ENCODE assay signal across 21 cellular contexts in genomic region chr15:25180606-25181289, GRCh38.
DNase-seq lines count a peak whose midpoint lies in the region; ATAC-seq and TF ChIP-seq lines count a peak whose summit lies in the region.
"Had no signal": no experiment of that assay in that cellular context is flagged by ENCODE, and none has a peak within 500 bp of the region (broad histone marks: within the 10 kb centered on the region; RNA-seq: fewer than 3 reads in every experiment).

No MANE protein-coding gene starts in this region.

- CTCF ChIA-PET in activated CD8-positive, alpha-beta memory T cell treated with anti-CD3 and anti-CD28 coated beads, Interleukin-2, amount 10 ng/mL, durations not matched to agents 7 days and 5 days (lab: Charles Lee), result no interaction called here

- H3K9me3 ChIP-seq in mucosa of descending colon (peaks cover 99% of the 10 kb centered on the region), transverse colon (no peaks in the 10 kb centered on the region)
- H3K9me3 ChIP-seq: thoracic aorta had no signal

- no peaks in the 10 kb centered on the region for H3K36me3 ChIP-seq in mucosa of descending colon (ENCODE audit: low read depth)
- no peaks in the 10 kb centered on the region for H3K36me3 ChIP-seq in transverse colon
- H3K36me3 ChIP-seq: BLaER1 treated with 17β-estradiol and CSF1 and Interleukin-3, amounts not matched to agents 10 nM and 100 nM; neutrophil; thoracic aorta had no signal

- intact Hi-C loops in dorsolateral prefrontal cortex (cut with DNase I) (no loop called here), mucosa of descending colon (cut with DNase I, micrococcal nuclease) (no loop called here), transverse colon (cut with DNase I; ENCODE audit: low total_unique reads) (no loop called here)

- no peaks in the 10 kb centered on the region for H3K27me3 ChIP-seq in dorsolateral prefrontal cortex
- no peaks in the 10 kb centered on the region for H3K27me3 ChIP-seq in transverse colon
- H3K27me3 ChIP-seq: BLaER1 treated with 17β-estradiol and CSF1 and Interleukin-3, amounts not matched to agents 10 nM and 100 nM; neutrophil had no signal

- 78% methylated on average over 14 of the region's 15 CpGs; no CpG with 5 or more reads in 1 of the 2 donors for WGBS in transverse colon (ENCODE audit: low coverage in 1 of 2), 2 donors

- H3K4me1 ChIP-seq in mucosa of descending colon (ENCODE audit: low read depth), result no peaks in the 10 kb centered on the region
- H3K4me1 ChIP-seq in transverse colon, result no peaks in the 10 kb centered on the region
- H3K4me1 ChIP-seq: BLaER1 treated with 17β-estradiol and CSF1 and Interleukin-3, amounts not matched to agents 10 nM and 100 nM had no signal

- H3K4me3 Mint-ChIP-seq in activated CD8-positive, alpha-beta memory T cell treated with anti-CD3 and anti-CD28 coated beads, Interleukin-2, amount 10 ng/mL, durations not matched to agents 7 days and 5 days, result no peak overlapping the region
- H3K4me3 Mint-ChIP-seq: central memory CD8-positive, alpha-beta T cell; effector memory CD8-positive, alpha-beta T cell had no signal

- H3K9me3 Mint-ChIP-seq in activated CD8-positive, alpha-beta memory T cell treated with anti-CD3 and anti-CD28 coated beads, Interleukin-2, amount 10 ng/mL, durations not matched to agents 7 days and 5 days (ENCODE audit: low read depth), result peaks cover 2% of the 10 kb centered on the region
- H3K9me3 Mint-ChIP-seq: central memory CD8-positive, alpha-beta T cell had no signal

- H3K27ac ChIP-seq in dorsolateral prefrontal cortex (no peak overlapping the region), transverse colon (no peak overlapping the region)
- H3K27ac ChIP-seq: BLaER1 treated with 17β-estradiol and CSF1 and Interleukin-3, amounts not matched to agents 10 nM and 100 nM; neutrophil; skin epidermis; thoracic aorta had no signal

- no peak for ATAC-seq in activated CD8-positive, alpha-beta memory T cell treated with anti-CD3 and anti-CD28 coated beads, Interleukin-2, amount 10 ng/mL, durations not matched to agents 7 days and 5 days
- no peak for ATAC-seq in mucosa of descending colon
- ATAC-seq in HG03565 (IDR thresholded peaks at IDR 0.05; ENCODE audit: unreplicated experiment), result no peak
- no peak for ATAC-seq in HG02588 (IDR thresholded peaks at IDR 0.05; ENCODE audit: unreplicated experiment)
- ATAC-seq: effector memory CD8-positive, alpha-beta T cell had no signal

- TF ChIP-seq EP300 in transverse colon (IDR thresholded peaks at IDR 0.05; ENCODE audit: low read depth), result no peak

- no peaks in the 10 kb centered on the region for H3K36me3 Mint-ChIP-seq in activated CD8-positive, alpha-beta memory T cell treated with anti-CD3 and anti-CD28 coated beads, Interleukin-2, amount 10 ng/mL, durations not matched to agents 7 days and 5 days

- peak; percentile 23 for DNase-seq in activated CD8-positive, alpha-beta memory T cell treated with anti-CD3 and anti-CD28 coated beads, Interleukin-2, amount 10 ng/mL, durations not matched to agents 7 days and 5 days
- DNase-seq in activated CD8-positive, alpha-beta memory T cell treated with anti-CD3 and anti-CD28 coated beads, Interleukin-2, amount 50 U/mL, for 48 hours, result no peak
- peak in 9 of 10 donors; percentile 1 to 27 (median 17) for DNase-seq in dorsolateral prefrontal cortex
- DNase-seq in mucosa of descending colon, result peak in 2 of 3 donors; percentile 7 to 8
- DNase-seq in transverse colon, result peak; percentile 1
- no peak for DNase-seq in HUDEP-2 (lab: John Stamatoyannopoulos, UW; ENCODE audit: unreplicated experiment in 76 of 76)
- DNase-seq: activated CD4-positive, alpha-beta T cell treated with anti-CD3 and anti-CD28 coated beads for 4 hours; activated T-cell treated with anti-CD3 and anti-CD28 coated beads, Interleukin-2, amount 50 U/mL, for 48 hours; amygdala; effector memory CD8-positive, alpha-beta T cell; GOT3; hippocampal formation; NCI-H1105; stimulated activated CD8-positive, alpha-beta memory T cell treated with anti-CD3 and anti-CD28 coated beads, Interleukin-4, amount 100 ng/mL, for 48 hours had no signal

- no peaks in the 10 kb centered on the region for H3K4me1 Mint-ChIP-seq in activated CD8-positive, alpha-beta memory T cell treated with anti-CD3 and anti-CD28 coated beads, Interleukin-2, amount 10 ng/mL, durations not matched to agents 7 days and 5 days
- H3K4me1 Mint-ChIP-seq: central memory CD8-positive, alpha-beta T cell had no signal

- no peaks in the 10 kb centered on the region for H3K27me3 Mint-ChIP-seq in activated CD8-positive, alpha-beta memory T cell treated with anti-CD3 and anti-CD28 coated beads, Interleukin-2, amount 10 ng/mL, durations not matched to agents 7 days and 5 days
- H3K27me3 Mint-ChIP-seq: central memory CD8-positive, alpha-beta T cell; effector memory CD8-positive, alpha-beta T cell had no signal

- no peak overlapping the region for H3K27ac Mint-ChIP-seq in activated CD8-positive, alpha-beta memory T cell treated with anti-CD3 and anti-CD28 coated beads, Interleukin-2, amount 10 ng/mL, durations not matched to agents 7 days and 5 days
- H3K27ac Mint-ChIP-seq: effector memory CD8-positive, alpha-beta T cell had no signal

- H3K4me3 ChIP-seq in dorsolateral prefrontal cortex (no peak overlapping the region), mucosa of descending colon (no peak overlapping the region), transverse colon (no peak overlapping the region)
- H3K4me3 ChIP-seq: BLaER1 treated with 17β-estradiol and CSF1 and Interleukin-3, amounts not matched to agents 10 nM and 100 nM; skin epidermis; thoracic aorta had no signal

- no peak for TF ChIP-seq CTCF in dorsolateral prefrontal cortex (IDR thresholded peaks at IDR 0.05 in 54 of 56, conservative IDR thresholded peaks at IDR 0.05 in 2 of 56; ENCODE audit: low read depth in 1 of 56, partially characterized antibody in 56 of 56)
- TF ChIP-seq CTCF in mucosa of descending colon (IDR thresholded peaks at IDR 0.05), result no peak
- TF ChIP-seq CTCF in transverse colon (IDR thresholded peaks at IDR 0.05), result no peak

- no peak for TF ChIP-seq POLR2A in transverse colon (IDR thresholded peaks at IDR 0.05)

- in situ Hi-C loops in transverse colon (cut with MboI; ENCODE audit: low pct_ligation_motif_present in 1 of 4, low pct_unique_long_range_greater_than_20kb in 1 of 4, low sequenced_read_pairs in 3 of 4), result no loop called here

Comparison
In these comparisons a context has a peak if more than half of its experiments do, and no peak if none do; other contexts are left out.
1. DNase-seq: peak in activated CD8-positive, alpha-beta memory T cell treated with anti-CD3 and anti-CD28 coated beads, Interleukin-2, amount 10 ng/mL, durations not matched to agents 7 days and 5 days (single experiment), dorsolateral prefrontal cortex (9 of 10), mucosa of descending colon (2 of 3) and transverse colon (single experiment); none in activated CD8-positive, alpha-beta memory T cell treated with anti-CD3 and anti-CD28 coated beads, Interleukin-2, amount 50 U/mL, for 48 hours (single experiment) and HUDEP-2 (0 of 76).